Comparison of ENCODE assay signal across 1 cellular context in genomic region chr9:2116073-2116472, GRCh38.
TF ChIP-seq lines count a peak whose summit lies in the region.

No MANE protein-coding gene starts in this region.

TF ChIP-seq in HepG2, 621 proteins besides CTCF, POLR2A, EP300 and RAD21 (continued from another document):
- TF ChIP-seq ZNF407 (CRISPR knock-in tag; IDR thresholded peaks at IDR 0.05; ENCODE audit: not compliant biosample characterization) (no peak), ZNF576 (CRISPR knock-in tag; IDR thresholded peaks at IDR 0.05) (no peak), STAG1 (CRISPR knock-in tag; IDR thresholded peaks at IDR 0.05) (peak; percentile 28)
